9 cellular contexts compared by ENCODE assay signal in the genomic region with DNA sequence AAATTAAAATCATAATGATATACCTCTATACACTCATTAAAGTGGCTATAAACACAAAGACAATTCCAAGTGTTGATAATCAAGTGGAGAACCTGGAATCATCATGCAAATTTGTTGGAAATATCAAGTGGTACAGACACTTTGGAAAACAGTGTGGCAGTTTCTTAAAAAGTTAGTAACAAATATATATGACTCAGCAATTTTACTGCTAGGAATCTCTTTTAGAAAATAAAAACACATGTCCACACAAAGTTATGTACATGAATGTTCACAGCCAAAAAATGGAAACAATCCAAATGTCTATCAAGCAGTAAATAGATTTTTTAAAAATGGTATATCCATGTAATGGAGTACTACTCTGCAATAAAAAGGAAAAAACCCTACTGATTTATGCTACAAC.
"Had no signal": no experiment of that assay in that cellular context is flagged by ENCODE, and none has a peak within 500 bp of the region (broad histone marks: within the 10 kb centered on the region; RNA-seq: fewer than 3 reads in every experiment).

No MANE protein-coding gene starts in this region.

- H3K27ac ChIP-seq: GM23248, HL-60 had no signal

- H3K9ac ChIP-seq: GM23248 had no signal

- H2AFZ ChIP-seq: GM23248 had no signal

- H3K4me3 ChIP-seq: GM23248 had no signal

- DNase-seq: GM23248, GOT3, H9, HCEC 1CT, HFFc6, Kasumi-1, KG1 had no signal

- FAIRE-seq: H54 had no signal
